Comparison of ENCODE assay signal across 9 cellular contexts in genomic region chr4:77073981-77074865, GRCh38. TPM values are rescaled to one million over a fixed set of nuclear protein-coding genes. Genes with fewer than 3 reads are reported as not detected.
A peak's percentile ranks its signal among the peaks of the same experiment; 100 is the strongest.
DNase-seq lines count a peak whose midpoint lies in the region; ATAC-seq and TF ChIP-seq lines count a peak whose summit lies in the region.
"Had no signal": no experiment of that assay in that cellular context is flagged by ENCODE, and none has a peak within 500 bp of the region (broad histone marks: within the 10 kb centered on the region; RNA-seq: fewer than 3 reads in every experiment).

No MANE protein-coding gene starts in this region.

- H3K36me3 Mint-ChIP-seq in natural killer cell = no peaks in the 10 kb centered on the region
- peaks cover 34% of the 10 kb centered on the region for H3K36me3 Mint-ChIP-seq in activated T-helper 2 cell treated with anti-CD3 and anti-CD28 coated beads, Interferon-gamma antibody, Interleukin-2, Interleukin-4, amounts not matched to agents 10 μg/mL and 5 μg/mL and 100 μg/mL, durations not matched to agents 14 hours and 24 hours and 36 hours (ENCODE audit: low read depth)

- intact Hi-C loops in left ventricle myocardium inferior (cut with micrococcal nuclease) (no loop called here), Right ventricle myocardium inferior (cut with DNase I) (no loop called here), natural killer cell (cut with micrococcal nuclease) (no loop called here)
- intact Hi-C loops in activated T-helper 2 cell treated with anti-CD3 and anti-CD28 coated beads, Interferon-gamma antibody, Interleukin-2, Interleukin-4, amounts not matched to agents 10 μg/mL and 5 μg/mL and 100 μg/mL, durations not matched to agents 14 hours and 24 hours and 36 hours (cut with micrococcal nuclease) = loop anchor here (10.0 kb wide), 1 partner anchor 929 kb away; the partner anchor contains the start of gene NUP54

- peak overlapping the region; percentile 86 for H3K4me3 ChIP-seq in left ventricle myocardium inferior
- H3K4me3 ChIP-seq in brain microvascular endothelial cell (ENCODE audit: low read depth, low read length) = peak overlapping the region; percentile 81

- H3K27ac ChIP-seq in left ventricle myocardium inferior (replicated peaks) = peak overlapping the region; percentile 98
- H3K27ac ChIP-seq in brain microvascular endothelial cell = peak overlapping the region; percentile 15

- no peak for ATAC-seq in Right ventricle myocardium inferior
- ATAC-seq in natural killer cell = no peak
- ATAC-seq in HG03442 (IDR thresholded peaks at IDR 0.05; ENCODE audit: unreplicated experiment) = no peak
- ATAC-seq in GM19463 (IDR thresholded peaks at IDR 0.05; ENCODE audit: unreplicated experiment) = no peak

- H3K27ac Mint-ChIP-seq in natural killer cell = no peak overlapping the region
- no peak overlapping the region for H3K27ac Mint-ChIP-seq in activated T-helper 2 cell treated with anti-CD3 and anti-CD28 coated beads, Interferon-gamma antibody, Interleukin-2, Interleukin-4, amounts not matched to agents 10 μg/mL and 5 μg/mL and 100 μg/mL, durations not matched to agents 14 hours and 24 hours and 36 hours

- H3K9me3 Mint-ChIP-seq in natural killer cell = no peaks in the 10 kb centered on the region
- no peaks in the 10 kb centered on the region for H3K9me3 Mint-ChIP-seq in activated T-helper 2 cell treated with anti-CD3 and anti-CD28 coated beads, Interferon-gamma antibody, Interleukin-2, Interleukin-4, amounts not matched to agents 10 μg/mL and 5 μg/mL and 100 μg/mL, durations not matched to agents 14 hours and 24 hours and 36 hours

- H3K4me1 Mint-ChIP-seq in natural killer cell = peaks cover 54 to 58% of the 10 kb centered on the region in 2 donors
- H3K4me1 Mint-ChIP-seq in activated T-helper 2 cell treated with anti-CD3 and anti-CD28 coated beads, Interferon-gamma antibody, Interleukin-2, Interleukin-4, amounts not matched to agents 10 μg/mL and 5 μg/mL and 100 μg/mL, durations not matched to agents 14 hours and 24 hours and 36 hours (ENCODE audit: low read depth) = peaks cover 43% of the 10 kb centered on the region

- TF ChIP-seq CTCF in left ventricle myocardium inferior (IDR thresholded peaks at IDR 0.05; ENCODE audit: borderline replicate concordance) (no peak), brain microvascular endothelial cell (IDR thresholded peaks at IDR 0.05; ENCODE audit: low read depth, low read length, missing control alignments) (no peak), natural killer cell (IDR thresholded peaks at IDR 0.05) (no peak)

- H3K4me3 Mint-ChIP-seq in natural killer cell = no peak overlapping the region
- H3K4me3 Mint-ChIP-seq in activated T-helper 2 cell treated with anti-CD3 and anti-CD28 coated beads, Interferon-gamma antibody, Interleukin-2, Interleukin-4, amounts not matched to agents 10 μg/mL and 5 μg/mL and 100 μg/mL, durations not matched to agents 14 hours and 24 hours and 36 hours (ENCODE audit: low read depth) = no peak overlapping the region

- in situ Hi-C loops in brain microvascular endothelial cell (cut with HindIII; ENCODE audit: low pct_ligation_motif_present, low sequenced_read_pairs) = loop anchor here (25.0 kb wide), 1 partner anchor 112 kb away; no protein-coding TSS in a partner anchor

- H3K36me3 ChIP-seq in left ventricle myocardium inferior (no peaks in the 10 kb centered on the region), brain microvascular endothelial cell (replicated peaks) (no peaks in the 10 kb centered on the region)

- H3K27me3 ChIP-seq in left ventricle myocardium inferior (ENCODE audit: low read depth) (no peaks in the 10 kb centered on the region), brain microvascular endothelial cell (replicated peaks) (no peaks in the 10 kb centered on the region)

- no peaks in the 10 kb centered on the region for H3K9me3 ChIP-seq in left ventricle myocardium inferior (replicated peaks)

- H3K4me1 ChIP-seq in left ventricle myocardium inferior = peaks cover 73% of the 10 kb centered on the region

- DNase-seq in left ventricle myocardium inferior (no peak), Right ventricle myocardium inferior (ENCODE audit: missing footprints) (no peak), brain microvascular endothelial cell (no peak), lung microvascular endothelial cell (ENCODE audit: low read depth in 2 of 2) (peak; percentile 9 to 10), natural killer cell (no peak)
- DNase-seq in activated T-helper 2 cell treated with anti-CD3 and anti-CD28 coated beads, Interferon-gamma antibody, Interleukin-2, Interleukin-4, amounts not matched to agents 10 μg/mL and 5 μg/mL and 100 μg/mL, durations not matched to agents 14 hours and 24 hours and 36 hours (ENCODE audit: low spot score) = no peak
- DNase-seq: GF-D8 had no signal

- H3K27me3 Mint-ChIP-seq in natural killer cell (ENCODE audit: low read depth in 2 of 2) = peaks cover 0 to 3% of the 10 kb centered on the region in 2 donors
- H3K27me3 Mint-ChIP-seq in activated T-helper 2 cell treated with anti-CD3 and anti-CD28 coated beads, Interferon-gamma antibody, Interleukin-2, Interleukin-4, amounts not matched to agents 10 μg/mL and 5 μg/mL and 100 μg/mL, durations not matched to agents 14 hours and 24 hours and 36 hours (ENCODE audit: low read depth) = no peaks in the 10 kb centered on the region

RNA-seq across cellular contexts. Expression of gene CCNI, which starts 1.6 kb away (rescaled TPM):
- total RNA-seq in left ventricle myocardium inferior (344 TPM), Right ventricle myocardium inferior (251 TPM), lung microvascular endothelial cell (62.1 and 80.6 TPM in 2 replicates), natural killer cell (100 to 1,000 TPM; 243 to 266 (median 259) TPM)
- total RNA-seq in activated T-helper 2 cell treated with anti-CD3 and anti-CD28 coated beads, Interferon-gamma antibody, Interleukin-2, Interleukin-4, amounts not matched to agents 10 μg/mL and 5 μg/mL and 100 μg/mL, durations not matched to agents 14 hours and 24 hours and 36 hours = 321 and 330 TPM in 2 replicates

Comparison
In these comparisons a context has a peak if more than half of its experiments do, and no peak if none do; other contexts are left out.
1. DNase-seq: peak in lung microvascular endothelial cell (2 of 2); none in left ventricle myocardium inferior (single experiment), Right ventricle myocardium inferior (single experiment), brain microvascular endothelial cell (single experiment), natural killer cell (single experiment) and activated T-helper 2 cell treated with anti-CD3 and anti-CD28 coated beads, Interferon-gamma antibody, Interleukin-2, Interleukin-4, amounts not matched to agents 10 μg/mL and 5 μg/mL and 100 μg/mL, durations not matched to agents 14 hours and 24 hours and 36 hours (single experiment).